ENCODE assay signal across 8 cellular contexts in genomic region chr17:62703776-62704380, GRCh38.
DNase-seq lines count a peak whose midpoint lies in the region; ATAC-seq, FAIRE-seq and TF ChIP-seq lines count a peak whose summit lies in the region.

No MANE protein-coding gene starts in this region.

- H4K91ac ChIP-seq in mesenchymal stem cell (ENCODE audit: low read length), result peak overlapping the region; percentile 71

- H2BK12ac ChIP-seq in mesenchymal stem cell (ENCODE audit: low read length in 2 of 2), result peak overlapping the region in 1 of 2 experiments; percentile 6

- no peaks in the 10 kb centered on the region for H3K27me3 ChIP-seq in effector memory CD4-positive, alpha-beta T cell (replicated peaks; ENCODE audit: control insufficient read depth, insufficient read depth, low read length, poor library complexity, severe bottlenecking)
- no peaks in the 10 kb centered on the region for H3K27me3 ChIP-seq in mesenchymal stem cell (ENCODE audit: control insufficient read depth in 1 of 2, insufficient read depth in 1 of 2, low read length in 2 of 2)

- no peak overlapping the region for H2AK5ac ChIP-seq in mesenchymal stem cell (ENCODE audit: low read length, severe bottlenecking)

- H3K4me1 ChIP-seq in A549, result peaks cover 21% of the 10 kb centered on the region
- H3K4me1 ChIP-seq in effector memory CD4-positive, alpha-beta T cell (ENCODE audit: control insufficient read depth, insufficient read depth, low read length, poor library complexity, severe bottlenecking), result peaks cover 11% of the 10 kb centered on the region
- peaks cover 22% of the 10 kb centered on the region for H3K4me1 ChIP-seq in mesenchymal stem cell (ENCODE audit: control insufficient read depth, insufficient read depth, low read depth, low read length)

- TF ChIP-seq RAD21 in A549 (conservative IDR thresholded peaks at IDR 0.05 in 1 of 2, IDR thresholded peaks at IDR 0.05 in 1 of 2), result peak; percentile 94 to 100

- peak overlapping the region; percentile 59 for H4K8ac ChIP-seq in mesenchymal stem cell (ENCODE audit: low read length)

- no peaks in the 10 kb centered on the region for H3K36me3 Mint-ChIP-seq in activated CD4-positive, alpha-beta memory T cell treated with anti-CD3 and anti-CD28 coated beads for 36 hours

- under 1% methylated on average over 29 of the region's 80 CpGs for WGBS in A549 (ENCODE audit: missing lambda C conversion rate)
- 1% methylated on average over 77 of the region's 80 CpGs for WGBS in mesenchymal stem cell

- TF ChIP-seq POLR2A in A549 (IDR thresholded peaks at IDR 0.05; ENCODE audit: low read length), result no peak

- H3K4me3 Mint-ChIP-seq in activated CD4-positive, alpha-beta memory T cell treated with anti-CD3 and anti-CD28 coated beads for 36 hours, result peak overlapping the region; percentile 20

- H3K27me3 Mint-ChIP-seq in activated CD4-positive, alpha-beta memory T cell treated with anti-CD3 and anti-CD28 coated beads for 36 hours, result peaks cover 23% of the 10 kb centered on the region

- H3K36me3 ChIP-seq in effector memory CD4-positive, alpha-beta T cell (ENCODE audit: control insufficient read depth, insufficient read depth, low read length), result no peaks in the 10 kb centered on the region
- H3K36me3 ChIP-seq in mesenchymal stem cell (ENCODE audit: control insufficient read depth in 1 of 2, insufficient read depth in 2 of 2, low read depth in 1 of 2, low read length in 2 of 2), result no peaks in the 10 kb centered on the region

- peak overlapping the region; percentile 41 to 71 for H3K4ac ChIP-seq in mesenchymal stem cell (ENCODE audit: low read depth in 1 of 2, low read length in 2 of 2)

- CTCF ChIA-PET in A549 (lab: Yijun Ruan, JAX), result interaction anchor here (0.8 to 6.3 kb wide), 27 partner anchors 8 to 703 kb away, joined by 3 to 39 read pairs (median 4); no protein-coding TSS in a partner anchor
- CTCF ChIA-PET in activated CD4-positive, alpha-beta memory T cell treated with anti-CD3 and anti-CD28 coated beads for 36 hours (lab: Charles Lee), result interaction anchor here (0.8 to 1.7 kb wide), 4 partner anchors 19 to 702 kb away, joined by 3 to 7 read pairs (median 4); no protein-coding TSS in a partner anchor

- peak overlapping the region; percentile 100 for H2BK120ac ChIP-seq in mesenchymal stem cell (ENCODE audit: low read depth, low read length)

- H2AFZ ChIP-seq in mesenchymal stem cell (ENCODE audit: low read depth, low read length), result no peak overlapping the region

- ATAC-seq in A549 (peak; percentile 86 to 93), GM18858 (IDR thresholded peaks at IDR 0.05; ENCODE audit: unreplicated experiment) (peak; percentile 76), HG03108 (IDR thresholded peaks at IDR 0.05; ENCODE audit: unreplicated experiment) (peak; percentile 68)

- H3K27ac ChIP-seq in A549 (peak overlapping the region; percentile 96 to 97), mesenchymal stem cell (ENCODE audit: low read length, poor library complexity, severe bottlenecking) (no peak overlapping the region)
- no peak overlapping the region for H3K27ac ChIP-seq in effector memory CD4-positive, alpha-beta T cell (ENCODE audit: insufficient read depth, low read length, poor library complexity, severe bottlenecking)

- H3K4me1 Mint-ChIP-seq in activated CD4-positive, alpha-beta memory T cell treated with anti-CD3 and anti-CD28 coated beads for 36 hours (ENCODE audit: low read depth), result peaks cover 10% of the 10 kb centered on the region

- no peak overlapping the region for H3K27ac Mint-ChIP-seq in activated CD4-positive, alpha-beta memory T cell treated with anti-CD3 and anti-CD28 coated beads for 36 hours

- FAIRE-seq in A549 (lab: Jason Lieb, UNC), result no peak

- H3K23ac ChIP-seq in mesenchymal stem cell (ENCODE audit: low read length in 2 of 2), result peak overlapping the region in 1 of 2 experiments; percentile 85

- peak overlapping the region; percentile 77 to 89 for H3K18ac ChIP-seq in mesenchymal stem cell (ENCODE audit: low read depth in 1 of 2, low read length in 2 of 2)

- peak overlapping the region; percentile 91 for H2BK15ac ChIP-seq in mesenchymal stem cell (ENCODE audit: low read depth, poor library complexity, severe bottlenecking)

- H3K9ac ChIP-seq in mesenchymal stem cell (ENCODE audit: low read length), result peak overlapping the region; percentile 84

- H3K9me3 Mint-ChIP-seq in activated CD4-positive, alpha-beta memory T cell treated with anti-CD3 and anti-CD28 coated beads for 36 hours, result peaks cover 5% of the 10 kb centered on the region

- H3K4me2 ChIP-seq in A549 (peak overlapping the region; percentile 95), mesenchymal stem cell (ENCODE audit: low read length, poor library complexity, severe bottlenecking) (peak overlapping the region; percentile 89)

- H3K9me3 ChIP-seq in A549 (peaks cover 13% of the 10 kb centered on the region), mesenchymal stem cell (ENCODE audit: control insufficient read depth, low read length) (peaks cover 12% of the 10 kb centered on the region)
- no peaks in the 10 kb centered on the region for H3K9me3 ChIP-seq in effector memory CD4-positive, alpha-beta T cell (ENCODE audit: control insufficient read depth, low read length)

- intact Hi-C loops in activated CD4-positive, alpha-beta memory T cell treated with anti-CD3 and anti-CD28 coated beads for 36 hours (cut with micrococcal nuclease), result loop anchor here (1.0 to 2.0 kb wide), 2 partner anchors 264 to 703 kb away; no protein-coding TSS in a partner anchor

- DNase-seq in A549 (ENCODE audit: low read depth in 1 of 2, low spot score in 1 of 2) (peak; percentile 64 to 74), NCI-H526 (lab: John Stamatoyannopoulos, UW) (peak; percentile 30 to 90), mesenchymal stem cell (peak; percentile 60)
- peak; percentile 79 for DNase-seq in activated CD4-positive, alpha-beta memory T cell treated with anti-CD3 and anti-CD28 coated beads for 36 hours
- DNase-seq in effector memory CD4-positive, alpha-beta T cell, result peak; percentile 50 to 56 (median 51)
- peak; percentile 24 for DNase-seq in stimulated activated CD8-positive, alpha-beta memory T cell treated with anti-CD3 and anti-CD28 coated beads, Interleukin-12 subunit alpha, Interleukin-12 subunit beta, amount 100 ng/mL, for 24 hours (ENCODE audit: extremely low read depth)

- peak; percentile 99 for TF ChIP-seq CTCF in A549 (IDR thresholded peaks at IDR 0.05)

- peaks cover 20% of the 10 kb centered on the region for H3K79me1 ChIP-seq in mesenchymal stem cell (replicated peaks; ENCODE audit: low read length, poor library complexity, severe bottlenecking)

- H3K14ac ChIP-seq in mesenchymal stem cell (ENCODE audit: low read length in 2 of 2), result no peak overlapping the region

- POLR2A ChIA-PET in A549 (lab: Yijun Ruan, JAX), result interaction anchor here (1.0 to 1.4 kb wide), 2 partner anchors 262 to 263 kb away, joined by 4 read pairs; partner anchors contain the start of gene TANC2
- POLR2A ChIA-PET in activated CD4-positive, alpha-beta memory T cell treated with anti-CD3 and anti-CD28 coated beads for 36 hours (lab: Charles Lee), result no interaction called here

- H2BK5ac ChIP-seq in mesenchymal stem cell (ENCODE audit: low read depth, low read length, poor library complexity, severe bottlenecking), result peak overlapping the region; percentile 58

- no peak; a peak in 1 of 5 replicates for TF ChIP-seq EP300 in A549 (IDR thresholded peaks at IDR 0.05)

- H3K4me3 ChIP-seq in A549, result peak overlapping the region; percentile 70
- peak overlapping the region; percentile 54 for H3K4me3 ChIP-seq in effector memory CD4-positive, alpha-beta T cell (ENCODE audit: insufficient read depth, low read depth, low read length, poor library complexity, severe bottlenecking)
- H3K4me3 ChIP-seq in mesenchymal stem cell (ENCODE audit: insufficient read depth in 1 of 2, low read depth in 1 of 2, low read length in 2 of 2), result peak overlapping the region; percentile 82 to 85

TF ChIP-seq in A549, 52 proteins besides CTCF, POLR2A, EP300 and RAD21:
- TF ChIP-seq JUN (IDR thresholded peaks at IDR 0.05) (peak in 1 of 2 experiments; percentile 76; a peak in 3 of 5 replicates), MYC (IDR thresholded peaks at IDR 0.05; ENCODE audit: borderline replicate concordance, low read length) (peak; percentile 65; the same call in 1 of the 2 replicates), KDM5A (IDR thresholded peaks at IDR 0.05) (peak; percentile 45), HMGXB4 (CRISPR knock-in tag; IDR thresholded peaks at IDR 0.05; ENCODE audit: borderline replicate concordance) (peak; percentile 52; the same call in 1 of the 2 replicates), CHD2 (IDR thresholded peaks at IDR 0.05; ENCODE audit: low read length, partially characterized antibody) (no peak), RFX5 (IDR thresholded peaks at IDR 0.05) (no peak), SMC3 (IDR thresholded peaks at IDR 0.05) (peak; percentile 99), FOSL2 (IDR thresholded peaks at IDR 0.05) (no peak), FOSL2 (CRISPR knock-in tag; IDR thresholded peaks at IDR 0.05) (peak; percentile 3; the same call in 1 of the 2 replicates), TFCP2L1 (CRISPR knock-in tag; IDR thresholded peaks at IDR 0.05) (no peak)

Comparison
In these comparisons a context has a peak if more than half of its experiments do, and no peak if none do; other contexts are left out.
1. DNase-seq: peak in every context shown above with its lines; median percentile 79 in activated CD4-positive, alpha-beta memory T cell treated with anti-CD3 and anti-CD28 coated beads for 36 hours; 69 in A549; 60 in NCI-H526; 60 in mesenchymal stem cell; 51 in effector memory CD4-positive, alpha-beta T cell; 24 in stimulated activated CD8-positive, alpha-beta memory T cell treated with anti-CD3 and anti-CD28 coated beads, Interleukin-12 subunit alpha, Interleukin-12 subunit beta, amount 100 ng/mL, for 24 hours.
2. H3K27ac ChIP-seq: peak in A549 (2 of 2); none in effector memory CD4-positive, alpha-beta T cell (single experiment) and mesenchymal stem cell (single experiment).
3. Peak in every context shown above with its lines, with median percentiles within 50 percentile points of each other: ATAC-seq and H3K4me3 ChIP-seq.